In genomic region chr15:70555713-70556112, GRCh38 we compare ENCODE assay signal across 13 cellular contexts.
"Had no signal": no experiment of that assay in that cellular context is flagged by ENCODE, and none has a peak within 500 bp of the region (broad histone marks: within the 10 kb centered on the region; RNA-seq: fewer than 3 reads in every experiment).

No MANE protein-coding gene starts in this region.

- H3K36me3 Mint-ChIP-seq: activated naive CD4-positive, alpha-beta T cell treated with anti-CD3 and anti-CD28 coated beads, Interleukin-2, amount 50 U/mL, for 24 hours; natural killer cell treated with Interleukin-12 subunit alpha and Interleukin-12 subunit beta and Interleukin-15 and Interleukin-18, amount 100 ng/mL, for 72 hours had no signal

- H3K36me3 ChIP-seq: left lung, sigmoid colon, tibial artery, uterus had no signal

- H3K27ac Mint-ChIP-seq: activated CD4-positive, alpha-beta memory T cell treated with anti-CD3 and anti-CD28 coated beads, Interleukin-2, amount 10 ng/mL, durations not matched to agents 7 days and 5 days; activated naive CD4-positive, alpha-beta T cell treated with anti-CD3 and anti-CD28 coated beads, Interleukin-2, amount 50 U/mL, for 24 hours; natural killer cell treated with Interleukin-12 subunit alpha and Interleukin-12 subunit beta and Interleukin-15 and Interleukin-18, amount 100 ng/mL, for 72 hours had no signal

- DNase-seq: activated CD4-positive, alpha-beta memory T cell treated with anti-CD3 and anti-CD28 coated beads, Interleukin-2, amount 10 ng/mL, durations not matched to agents 7 days and 5 days; activated CD4-positive, alpha-beta T cell treated with anti-CD3 and anti-CD28 coated beads for 1 hour; activated effector memory CD4-positive, alpha-beta T cell treated with Interleukin-2 at 50 U/mL for 16 hours; anterior cingulate cortex; cerebellar nuclear complex; glutamatergic neuron; left lung; sigmoid colon; stimulated activated CD4-positive, alpha-beta T cell treated with anti-CD3 and anti-CD28 coated beads, Interleukin-2, amount 100 ng/mL, for 24 hours; uterus had no signal

- H3K27me3 Mint-ChIP-seq: activated naive CD4-positive, alpha-beta T cell treated with anti-CD3 and anti-CD28 coated beads, Interleukin-2, amount 50 U/mL, for 24 hours; natural killer cell treated with Interleukin-12 subunit alpha and Interleukin-12 subunit beta and Interleukin-15 and Interleukin-18, amount 100 ng/mL, for 72 hours had no signal

- ATAC-seq: left lung had no signal

- H3K4me3 ChIP-seq: left lung, sigmoid colon, tibial artery, uterus had no signal

- H3K4me1 Mint-ChIP-seq: activated CD4-positive, alpha-beta memory T cell treated with anti-CD3 and anti-CD28 coated beads, Interleukin-2, amount 10 ng/mL, durations not matched to agents 7 days and 5 days; activated naive CD4-positive, alpha-beta T cell treated with anti-CD3 and anti-CD28 coated beads, Interleukin-2, amount 50 U/mL, for 24 hours had no signal

- H3K4me1 ChIP-seq: tibial artery, uterus had no signal

- H3K9me3 ChIP-seq: left lung, sigmoid colon, tibial artery, uterus had no signal

- H3K27ac ChIP-seq: left lung, sigmoid colon, tibial artery, uterus had no signal

- H3K9me3 Mint-ChIP-seq: activated naive CD4-positive, alpha-beta T cell treated with anti-CD3 and anti-CD28 coated beads, Interleukin-2, amount 50 U/mL, for 24 hours; natural killer cell treated with Interleukin-12 subunit alpha and Interleukin-12 subunit beta and Interleukin-15 and Interleukin-18, amount 100 ng/mL, for 72 hours had no signal

- H3K27me3 ChIP-seq: left lung, sigmoid colon, uterus had no signal

- H3K4me3 Mint-ChIP-seq: activated CD4-positive, alpha-beta memory T cell treated with anti-CD3 and anti-CD28 coated beads, Interleukin-2, amount 10 ng/mL, durations not matched to agents 7 days and 5 days; activated naive CD4-positive, alpha-beta T cell treated with anti-CD3 and anti-CD28 coated beads, Interleukin-2, amount 50 U/mL, for 24 hours; natural killer cell treated with Interleukin-12 subunit alpha and Interleukin-12 subunit beta and Interleukin-15 and Interleukin-18, amount 100 ng/mL, for 72 hours had no signal
